Comparison of ENCODE assay signal across 9 cellular contexts in genomic region chr10:110783509-110784103, GRCh38.
DNase-seq lines count a peak whose midpoint lies in the region; ATAC-seq and TF ChIP-seq lines count a peak whose summit lies in the region.
"Had no signal": no experiment of that assay in that cellular context is flagged by ENCODE, and none has a peak within 500 bp of the region (broad histone marks: within the 10 kb centered on the region; RNA-seq: fewer than 3 reads in every experiment).

No MANE protein-coding gene starts in this region.

- no peaks in the 10 kb centered on the region for H3K27me3 Mint-ChIP-seq in Caco-2 (ENCODE audit: insufficient read depth, unreplicated experiment)

- H3K36me3 Mint-ChIP-seq in activated naive CD4-positive, alpha-beta T cell treated with anti-CD3 and anti-CD28 coated beads, Interleukin-2, amount 50 U/mL, for 72 hours = no peaks in the 10 kb centered on the region
- no peaks in the 10 kb centered on the region for H3K36me3 Mint-ChIP-seq in Caco-2 (ENCODE audit: insufficient read depth, unreplicated experiment)

- peaks cover 0 to 7% of the 10 kb centered on the region in 2 donors for H3K9me3 Mint-ChIP-seq in activated naive CD4-positive, alpha-beta T cell treated with anti-CD3 and anti-CD28 coated beads, Interleukin-2, amount 50 U/mL, for 72 hours
- H3K9me3 Mint-ChIP-seq in Caco-2 (ENCODE audit: unreplicated experiment) = no peaks in the 10 kb centered on the region

- DNase-seq in heart left ventricle = no peak
- no peak for DNase-seq in left cardiac atrium
- peak; percentile 54 to 67 for DNase-seq in activated naive CD4-positive, alpha-beta T cell treated with anti-CD3 and anti-CD28 coated beads, Interleukin-2, amount 50 U/mL, for 72 hours (ENCODE audit: low spot score in 2 of 2)
- DNase-seq in psoas muscle = no peak
- no peak for DNase-seq in Caco-2
- DNase-seq in Kasumi-1 (lab: John Stamatoyannopoulos, UW) = no peak
- DNase-seq in RWPE1 (ENCODE audit: low spot score) = no peak
- DNase-seq: mammary epithelial cell had no signal

- no peaks in the 10 kb centered on the region for H3K27me3 ChIP-seq in heart left ventricle
- H3K27me3 ChIP-seq in psoas muscle (ENCODE audit: insufficient read depth in 3 of 3, low read length in 2 of 3) = no peaks in the 10 kb centered on the region
- H3K27me3 ChIP-seq in thymus (ENCODE audit: control insufficient read depth, insufficient read depth) = no peaks in the 10 kb centered on the region
- no peaks in the 10 kb centered on the region for H3K27me3 ChIP-seq in Caco-2 (replicated peaks; ENCODE audit: control insufficient read depth, insufficient read depth, low read length)

- H3K27ac ChIP-seq in heart left ventricle (peak overlapping the region in 10 of 12 donors; percentile 3 to 80 (median 58)), psoas muscle (peak overlapping the region; percentile 74), thymus (ENCODE audit: low read depth) (peak overlapping the region; percentile 56), RWPE1 (no peak overlapping the region)

- H3K4me1 Mint-ChIP-seq in Caco-2 (ENCODE audit: low read depth, unreplicated experiment) = peaks cover 14% of the 10 kb centered on the region

- no TSS peak for BruUV-seq in Caco-2 (replicated peaks; lab: Mats Ljungman, UMichigan)

- POLR2A ChIA-PET in Caco-2 (lab: Charles Lee) (no interaction called here), RWPE1 (lab: Yijun Ruan, JAX; ENCODE audit: low non-redundant PET) (no interaction called here)

- no peak for TF ChIP-seq POLR2A in heart left ventricle (IDR thresholded peaks at IDR 0.05)

- peak overlapping the region; percentile 53 to 86 for H3K27ac Mint-ChIP-seq in activated naive CD4-positive, alpha-beta T cell treated with anti-CD3 and anti-CD28 coated beads, Interleukin-2, amount 50 U/mL, for 72 hours
- H3K27ac Mint-ChIP-seq in Caco-2 (ENCODE audit: unreplicated experiment) = no peak overlapping the region

- H3K4me3 ChIP-seq in heart left ventricle (no peak overlapping the region), psoas muscle (no peak overlapping the region), thymus (ENCODE audit: low read length) (no peak overlapping the region), Caco-2 (ENCODE audit: low read depth, low read length) (no peak overlapping the region)

- H3K36me3 ChIP-seq in heart left ventricle = peaks cover 0 to 43% (median 2%) of the 10 kb centered on the region in 9 donors
- H3K36me3 ChIP-seq in psoas muscle (ENCODE audit: insufficient read depth in 1 of 2, low read depth in 1 of 2) = peaks cover 0 to 39% of the 10 kb centered on the region in 2 donors
- no peaks in the 10 kb centered on the region for H3K36me3 ChIP-seq in thymus (ENCODE audit: control insufficient read depth, insufficient read depth)
- no peaks in the 10 kb centered on the region for H3K36me3 ChIP-seq in Caco-2 (ENCODE audit: control insufficient read depth, insufficient read depth, low read length)

- no peak overlapping the region for H3K4me3 Mint-ChIP-seq in Caco-2 (ENCODE audit: unreplicated experiment)

- intact Hi-C loops in heart left ventricle (cut with DNase I) = loop anchor here in 2 of 10 donors (5.0 kb wide), 2 partner anchors 36 to 86 kb away; no protein-coding TSS in a partner anchor
- intact Hi-C loops in left cardiac atrium (cut with DNase I) = no loop called here
- intact Hi-C loops in psoas muscle (cut with DNase I) = loop anchor here in 1 of 2 donors (5.0 kb wide), 1 partner anchor 36 kb away; no protein-coding TSS in a partner anchor
- intact Hi-C loops in Caco-2 (cut with micrococcal nuclease; ENCODE audit: unreplicated experiment) = no loop called here

- 29 to 46% (median 38%) methylated on average over 7 of the region's 7 CpGs for WGBS in heart left ventricle, 4 donors
- WGBS in psoas muscle, 3 donors = 50 to 59% (median 51%) methylated on average over 7 of the region's 7 CpGs
- 71% methylated on average over 7 of the region's 7 CpGs for WGBS in thymus

- H3K9me3 ChIP-seq in heart left ventricle (no peaks in the 10 kb centered on the region), psoas muscle (no peaks in the 10 kb centered on the region), thymus (ENCODE audit: control insufficient read depth) (no peaks in the 10 kb centered on the region), Caco-2 (no peaks in the 10 kb centered on the region)

- ATAC-seq in heart left ventricle = no peak
- no peak for ATAC-seq in left cardiac atrium
- ATAC-seq in activated naive CD4-positive, alpha-beta T cell treated with anti-CD3 and anti-CD28 coated beads, Interleukin-2, amount 50 U/mL, for 72 hours = peak; percentile 42 to 73
- no peak for ATAC-seq in psoas muscle

- H3K4me1 ChIP-seq in heart left ventricle (peaks cover 3 to 93% (median 30%) of the 10 kb centered on the region in 12 donors), psoas muscle (peaks cover 41% of the 10 kb centered on the region), thymus (ENCODE audit: control insufficient read depth, insufficient read depth, low read length) (no peaks in the 10 kb centered on the region), Caco-2 (peaks cover 5% of the 10 kb centered on the region; the same call in 1 of the 2 replicates)

- TF ChIP-seq CTCF in heart left ventricle (IDR thresholded peaks at IDR 0.05) (no peak), psoas muscle (IDR thresholded peaks at IDR 0.05) (no peak), Caco-2 (IDR thresholded peaks at IDR 0.05; ENCODE audit: insufficient read depth in 1 of 2, low read depth in 1 of 2, low read length in 1 of 2, severe bottlenecking in 1 of 2, unreplicated experiment in 1 of 2) (no peak), RWPE1 (conservative IDR thresholded peaks at IDR 0.05; ENCODE audit: low read depth) (no peak)

- CTCF ChIA-PET in Caco-2 (lab: Charles Lee) = no interaction called here
- CTCF ChIA-PET in RWPE1 (lab: Yijun Ruan, JAX) = no interaction called here

Comparison
In these comparisons a context has a peak if more than half of its experiments do, and no peak if none do; other contexts are left out.
1. ATAC-seq: peak in activated naive CD4-positive, alpha-beta T cell treated with anti-CD3 and anti-CD28 coated beads, Interleukin-2, amount 50 U/mL, for 72 hours (2 of 2); none in heart left ventricle (0 of 4), left cardiac atrium (0 of 2) and psoas muscle (0 of 4).
2. DNase-seq: peak in activated naive CD4-positive, alpha-beta T cell treated with anti-CD3 and anti-CD28 coated beads, Interleukin-2, amount 50 U/mL, for 72 hours (2 of 2); none in heart left ventricle (0 of 5), left cardiac atrium (single experiment), psoas muscle (0 of 2), Caco-2 (0 of 2), Kasumi-1 (0 of 2) and RWPE1 (single experiment).